In genomic region chr6:34131326-34132081, GRCh38 we compare ENCODE assay signal across 25 cellular contexts. TPM values are rescaled to one million over a fixed set of nuclear protein-coding genes. Genes with fewer than 3 reads are reported as not detected.
DNase-seq lines count a peak whose midpoint lies in the region; ATAC-seq and TF ChIP-seq lines count a peak whose summit lies in the region.
"Had no signal": no experiment of that assay in that cellular context is flagged by ENCODE, and none has a peak within 500 bp of the region (broad histone marks: within the 10 kb centered on the region; RNA-seq: fewer than 3 reads in every experiment).

No MANE protein-coding gene starts in this region.

- H3K4me1 ChIP-seq in HEK293 (ENCODE audit: control insufficient read depth, insufficient read depth, low read length) (no peaks in the 10 kb centered on the region), SJCRH30 (no peaks in the 10 kb centered on the region)
- H3K4me1 ChIP-seq: heart left ventricle, lower lobe of right lung, Peyer's patch, psoas muscle, suprapubic skin, uterus had no signal

- no peak for TF ChIP-seq CTCF in HEK293 (tag by site-specific recombination; IDR thresholded peaks at IDR 0.05)
- no peak for TF ChIP-seq CTCF in VCaP (conservative IDR thresholded peaks at IDR 0.05)

- H3K4me3 ChIP-seq in HEK293 (ENCODE audit: low read depth, low read length) (no peak overlapping the region), iPS-18c (ENCODE audit: insufficient read depth, low read depth, low read length) (0 out of 2 replicates have a peak overlapping the region, but pooled peaks have one; percentile 15), SJCRH30 (no peak overlapping the region)
- H3K4me3 ChIP-seq: dorsolateral prefrontal cortex, heart left ventricle, K562, lower lobe of right lung, MG63, Peyer's patch, psoas muscle, suprapubic skin, uterus had no signal

- H3K36me3 ChIP-seq in HEK293 (ENCODE audit: control insufficient read depth in 2 of 2, insufficient read depth in 1 of 2, low read length in 2 of 2) (no peaks in the 10 kb centered on the region), SJCRH30 (no peaks in the 10 kb centered on the region)
- H3K36me3 ChIP-seq: heart left ventricle, lower lobe of right lung, MG63, Peyer's patch, suprapubic skin, uterus had no signal

- H3K9me3 ChIP-seq in HEK293 (ENCODE audit: control insufficient read depth, insufficient read depth, low read depth, low read length) (no peaks in the 10 kb centered on the region), iPS-18c (ENCODE audit: control insufficient read depth, insufficient read depth, low read length) (no peaks in the 10 kb centered on the region), SJCRH30 (replicated peaks) (no peaks in the 10 kb centered on the region)
- H3K9me3 ChIP-seq: heart left ventricle, lower lobe of right lung, MG63, Peyer's patch, psoas muscle, suprapubic skin, uterus had no signal

- DNase-seq in ELF-1 (ENCODE audit: low read depth, low spot score) (peak; percentile 42), SJCRH30 (no peak)
- DNase-seq: activated CD4-positive, alpha-beta T cell treated with anti-CD3 and anti-CD28 coated beads for 36 hours; activated naive CD4-positive, alpha-beta T cell treated with anti-CD3 and anti-CD28 coated beads, Interleukin-2, amount 50 U/mL, for 16 hours; activated T-cell treated with anti-CD3 and anti-CD28 coated beads, Interleukin-2, amount 50 U/mL, for 72 hours; CD4-positive, CD25-positive, alpha-beta regulatory T cell; DMS79; dorsolateral prefrontal cortex; heart left ventricle; lower lobe of right lung; MG63; NCI-H345; Peyer's patch; psoas muscle; T-cell; uterus had no signal

- no peaks in the 10 kb centered on the region for H3K27me3 ChIP-seq in SJCRH30
- H3K27me3 ChIP-seq: MG63, Peyer's patch, uterus had no signal

- POLR2A ChIA-PET in HEK293 (lab: Yijun Ruan, JAX): no interaction called here

- ATAC-seq in HG03025 (IDR thresholded peaks at IDR 0.05; ENCODE audit: low FRiP score, unreplicated experiment) (no peak), HG02938 (IDR thresholded peaks at IDR 0.05; ENCODE audit: unreplicated experiment) (no peak)
- ATAC-seq: activated CD4-positive, alpha-beta T cell treated with anti-CD3 and anti-CD28 coated beads for 36 hours; activated T-cell treated with anti-CD3 and anti-CD28 coated beads, Interleukin-2, amount 50 U/mL, for 72 hours; heart left ventricle; K562; psoas muscle; T-cell had no signal

- no peak overlapping the region for H3K27ac ChIP-seq in HEK293 (ENCODE audit: extremely low read depth, low read depth, low read length)
- peak overlapping the region; percentile 61 for H3K27ac ChIP-seq in VCaP
- H3K27ac ChIP-seq in SJCRH30: no peak overlapping the region
- H3K27ac ChIP-seq: epithelial cell of prostate, heart left ventricle, lower lobe of right lung, Peyer's patch, psoas muscle, suprapubic skin, uterus had no signal

- CTCF ChIA-PET in HEK293 (lab: Yijun Ruan, JAX): no interaction called here

TF ChIP-seq in HEK293, 187 proteins besides CTCF, POLR2A, EP300 and RAD21:
- no peak for TF ChIP-seq ZSCAN5A (tag by site-specific recombination; IDR thresholded peaks at IDR 0.05)
- no peak for TF ChIP-seq ZNF837 (tag by site-specific recombination; IDR thresholded peaks at IDR 0.05)
- no peak for TF ChIP-seq KLF16 (tag by site-specific recombination; IDR thresholded peaks at IDR 0.05)
- no peak for TF ChIP-seq ZNF510 (tag by site-specific recombination; IDR thresholded peaks at IDR 0.05; ENCODE audit: insufficient replicate concordance)
- TF ChIP-seq ZSCAN4 (tag by site-specific recombination; IDR thresholded peaks at IDR 0.05): 0 out of 2 replicates have a peak, but pooled peaks have one; percentile 31
- no peak for TF ChIP-seq ZEB2 (tag by site-specific recombination; IDR thresholded peaks at IDR 0.05)
- no peak for TF ChIP-seq ZNF211 (tag by site-specific recombination; IDR thresholded peaks at IDR 0.05; ENCODE audit: low read depth)
TF ChIP-seq in HEK293: peak in this region for 1.

RNA-seq across cellular contexts. Expression of gene GRM4, which starts 14.4 kb away (rescaled TPM):
- 0.06 and 0.08 TPM in 2 replicates for total RNA-seq in SJCRH30 (2014; rRNA removed; shearing (Covaris generic))
- total RNA-seq: cardiac septum; CD4-positive, CD25-positive, alpha-beta regulatory T cell; lower lobe of right lung; Peyer's patch; suprapubic skin had no signal
